26 cellular contexts compared by ENCODE assay signal in the genomic region with DNA sequence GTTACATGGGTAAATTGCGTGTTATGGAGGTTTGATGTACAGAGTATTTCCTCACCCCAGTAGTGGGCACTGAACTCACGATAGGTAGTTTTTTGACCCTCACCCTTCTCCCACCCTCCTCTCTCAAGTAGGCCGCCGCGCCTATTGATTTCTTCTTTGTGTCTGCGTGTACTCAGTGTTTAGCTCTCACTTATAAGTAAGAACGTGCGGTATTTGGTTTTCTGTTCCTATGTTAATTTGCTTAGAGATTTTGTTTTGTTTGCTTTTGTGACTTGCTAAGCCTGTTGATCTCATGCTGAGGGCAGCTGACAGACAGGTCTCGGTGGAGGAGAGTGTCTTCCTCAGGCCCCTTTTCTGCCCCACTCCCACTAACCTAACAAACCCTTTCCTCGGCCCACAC. TPM values are rescaled to one million over a fixed set of nuclear protein-coding genes. Genes with fewer than 3 reads are reported as not detected.
DNase-seq lines count a peak whose midpoint lies in the region; TF ChIP-seq lines count a peak whose summit lies in the region.
"Had no signal": no experiment of that assay in that cellular context is flagged by ENCODE, and none has a peak within 500 bp of the region (broad histone marks: within the 10 kb centered on the region; RNA-seq: fewer than 3 reads in every experiment).

No MANE protein-coding gene starts in this region.

- no peak overlapping the region for H3K4me2 ChIP-seq in H9 (ENCODE audit: insufficient read depth, insufficient read length, low read length)

- no peak overlapping the region for H4K91ac ChIP-seq in H9 (ENCODE audit: insufficient read length, low read depth, low read length)

- H2BK12ac ChIP-seq in H9 (ENCODE audit: insufficient read length, low read depth, low read length) = no peak overlapping the region

- DNase-seq in H9 (no peak), NCI-H345 treated with DMSO at 0.1 percent for 48 hours (lab: John Stamatoyannopoulos, UW; ENCODE audit: unreplicated experiment) (peak; percentile 79), endodermal cell (no peak), GF-D8 (lab: John Stamatoyannopoulos, UW) (no peak), NCI-H446 (lab: John Stamatoyannopoulos, UW) (no peak), progenitor cell of endocrine pancreas (ENCODE audit: low spot score, unreplicated experiment) (no peak), substantia nigra (lab: John Stamatoyannopoulos, UW) (no peak)
- DNase-seq: ACHN; activated CD4-positive, alpha-beta T cell treated with anti-CD3 and anti-CD28 coated beads, Interleukin-2, amount 50 U/mL, for 48 hours; activated naive CD4-positive, alpha-beta T cell treated with anti-CD3 and anti-CD28 coated beads, Interleukin-2, amount 10 ng/mL, durations not matched to agents 7 days and 5 days; activated T-cell treated with anti-CD3 and anti-CD28 coated beads, Interleukin-2, amount 50 U/mL, for 24 hours; aorta; C1 segment of cervical spinal cord; DMS 273 treated with DMSO at 0.1 percent for 48 hours; gastrocnemius medialis; IMR-90; left ventricle myocardium inferior; stimulated activated CD4-positive, alpha-beta T cell treated with anti-CD3 and anti-CD28 coated beads, Interleukin-12 subunit alpha, Interleukin-12 subunit beta, amount 100 ng/mL, for 4 hours; stimulated activated CD8-positive, alpha-beta memory T cell treated with anti-CD3 and anti-CD28 coated beads, Interleukin-4, amount 100 ng/mL, for 48 hours had no signal

- H2BK120ac ChIP-seq in H9 (ENCODE audit: low read depth, low read length, poor library complexity, severe bottlenecking) = no peak overlapping the region

- H3K4me1 Mint-ChIP-seq in H9 (peaks cover 69 to 70% of the 10 kb centered on the region in 2 experiments), endodermal cell (peaks cover 54% of the 10 kb centered on the region), progenitor cell of endocrine pancreas (ENCODE audit: low read depth) (peaks cover 15% of the 10 kb centered on the region)
- H3K4me1 Mint-ChIP-seq: activated naive CD4-positive, alpha-beta T cell treated with anti-CD3 and anti-CD28 coated beads, Interleukin-2, amount 10 ng/mL, durations not matched to agents 7 days and 5 days had no signal

- no peak overlapping the region for H2BK20ac ChIP-seq in H9 (ENCODE audit: low read depth, low read length, poor library complexity, severe bottlenecking)

- peaks cover 26% of the 10 kb centered on the region; the same call in 1 of the 2 replicates for H3K4me1 ChIP-seq in H9 (ENCODE audit: insufficient read depth, low read length)
- H3K4me1 ChIP-seq in endodermal cell (ENCODE audit: control insufficient read depth, insufficient read depth, low read length) = peaks cover 6% of the 10 kb centered on the region

- H3K79me1 ChIP-seq in H9 (ENCODE audit: insufficient read depth, low read depth, low read length, poor library complexity, severe bottlenecking) = peaks cover 3% of the 10 kb centered on the region

- no peak overlapping the region for H4K5ac ChIP-seq in H9 (ENCODE audit: insufficient read length, low read depth, low read length)

- peaks cover 16 to 20% of the 10 kb centered on the region in 2 experiments for H3K9me3 Mint-ChIP-seq in H9
- peaks cover 27% of the 10 kb centered on the region for H3K9me3 Mint-ChIP-seq in endodermal cell
- H3K9me3 Mint-ChIP-seq in progenitor cell of endocrine pancreas (ENCODE audit: low read depth) = no peaks in the 10 kb centered on the region
- H3K9me3 Mint-ChIP-seq: activated naive CD4-positive, alpha-beta T cell treated with anti-CD3 and anti-CD28 coated beads, Interleukin-2, amount 10 ng/mL, durations not matched to agents 7 days and 5 days; activated T-cell treated with anti-CD3 and anti-CD28 coated beads, Interleukin-2, amount 50 U/mL, for 24 hours; T-helper 1 cell treated with Interleukin-12 subunit alpha and Interleukin-12 subunit beta and Interleukin-4 antibody, amounts not matched to agents 30 μg/mL and 1 μg/mL, for 36 hours had no signal

- H3K23me2 ChIP-seq in H9 (ENCODE audit: insufficient read length, low read depth, low read length, poor library complexity, severe bottlenecking) = no peaks in the 10 kb centered on the region

- H3K4me3 ChIP-seq in endodermal cell (ENCODE audit: low read length) = no peak overlapping the region
- H3K4me3 ChIP-seq: gastrocnemius medialis, left ventricle myocardium inferior had no signal

- H3K27me3 Mint-ChIP-seq in H9 (ENCODE audit: low read depth) (no peaks in the 10 kb centered on the region), endodermal cell (ENCODE audit: insufficient read depth) (peaks cover 51% of the 10 kb centered on the region), progenitor cell of endocrine pancreas (peaks cover 47% of the 10 kb centered on the region)

- no peak overlapping the region for H2BK15ac ChIP-seq in H9 (ENCODE audit: low read depth, low read length)

- H3K9ac ChIP-seq in H9 (ENCODE audit: extremely low read depth, insufficient read length, low read length) (no peak overlapping the region), endodermal cell (ENCODE audit: extremely low read depth, low read length, poor library complexity, severe bottlenecking) (no peak overlapping the region)

- peaks cover 2% of the 10 kb centered on the region; the same call in 1 of the 2 replicates for H3K79me2 ChIP-seq in H9 (ENCODE audit: insufficient read depth, low read length)

- no peak overlapping the region for H4K8ac ChIP-seq in H9 (replicated peaks; ENCODE audit: insufficient read length, low read depth, low read length)

- peak overlapping the region; percentile 22; the same call in 1 of the 2 replicates for H3K27ac ChIP-seq in C4-2B
- no peak overlapping the region for H3K27ac ChIP-seq in H9 (ENCODE audit: insufficient read length, low read depth, low read length)
- no peak overlapping the region for H3K27ac ChIP-seq in endodermal cell (ENCODE audit: low read depth, low read length)
- no peak overlapping the region for H3K27ac ChIP-seq in substantia nigra (ENCODE audit: low read depth, low read length, poor library complexity, severe bottlenecking)
- H3K27ac ChIP-seq: gastrocnemius medialis, left ventricle myocardium inferior had no signal

- H3K23ac ChIP-seq in H9 (ENCODE audit: insufficient read length, low read depth, low read length) = no peak overlapping the region

- H2BK5ac ChIP-seq in H9 (ENCODE audit: insufficient read length, low read length) = no peak overlapping the region

- no peak overlapping the region for H3T11ph ChIP-seq in H9 (ENCODE audit: low read length)

- no peak overlapping the region for H3K18ac ChIP-seq in H9 (ENCODE audit: insufficient read length, low read depth, low read length)

- no peaks in the 10 kb centered on the region for H3K36me3 ChIP-seq in endodermal cell (ENCODE audit: control insufficient read depth, insufficient read depth, low read length)
- H3K36me3 ChIP-seq: gastrocnemius medialis, left ventricle myocardium inferior had no signal

- H3K27ac Mint-ChIP-seq in H9 (peak overlapping the region; percentile 41 to 88 (median 50)), endodermal cell (peak overlapping the region; percentile 33), progenitor cell of endocrine pancreas (no peak overlapping the region)
- H3K27ac Mint-ChIP-seq: activated naive CD4-positive, alpha-beta T cell treated with anti-CD3 and anti-CD28 coated beads, Interleukin-2, amount 10 ng/mL, durations not matched to agents 7 days and 5 days; activated T-cell treated with anti-CD3 and anti-CD28 coated beads, Interleukin-2, amount 50 U/mL, for 24 hours; T-helper 1 cell treated with Interleukin-12 subunit alpha and Interleukin-12 subunit beta and Interleukin-4 antibody, amounts not matched to agents 30 μg/mL and 1 μg/mL, for 36 hours had no signal

- peaks cover 17 to 36% (median 23%) of the 10 kb centered on the region in 3 experiments for H3K36me3 Mint-ChIP-seq in H9 (ENCODE audit: insufficient read depth in 1 of 3, low read depth in 3 of 3)
- peaks cover 9% of the 10 kb centered on the region for H3K36me3 Mint-ChIP-seq in endodermal cell (ENCODE audit: low read depth)
- no peaks in the 10 kb centered on the region for H3K36me3 Mint-ChIP-seq in progenitor cell of endocrine pancreas (ENCODE audit: insufficient read depth)
- H3K36me3 Mint-ChIP-seq: activated naive CD4-positive, alpha-beta T cell treated with anti-CD3 and anti-CD28 coated beads, Interleukin-2, amount 10 ng/mL, durations not matched to agents 7 days and 5 days had no signal

- no peak overlapping the region for H2AFZ ChIP-seq in H9 (ENCODE audit: low read length)

- H3K9me3 ChIP-seq in H9 (ENCODE audit: control insufficient read depth, low read depth, low read length) (no peaks in the 10 kb centered on the region), endodermal cell (ENCODE audit: control insufficient read depth, low read length) (peaks cover 27% of the 10 kb centered on the region)
- H3K9me3 ChIP-seq: gastrocnemius medialis had no signal

- no peaks in the 10 kb centered on the region for H4K20me1 ChIP-seq in H9 (ENCODE audit: control insufficient read depth, insufficient read depth, insufficient read length)

- H3K4ac ChIP-seq in H9 (ENCODE audit: low read depth, low read length) = no peak overlapping the region

- no peak overlapping the region for H3K14ac ChIP-seq in H9 (ENCODE audit: insufficient read depth, low read length)

- TF ChIP-seq CTCF in C4-2B (conservative IDR thresholded peaks at IDR 0.05) (no peak), H9 (conservative IDR thresholded peaks at IDR 0.05) (no peak), endodermal cell (conservative IDR thresholded peaks at IDR 0.05) (no peak), progenitor cell of endocrine pancreas (IDR thresholded peaks at IDR 0.05; ENCODE audit: unreplicated experiment) (no peak)

- no CpG with 5 or more reads among the region's 10 CpGs for WGBS in H9 (ENCODE audit: extremely low coverage, insufficient read length, low lambda C conversion rate)
- whole genome bisulfite sequencing in endodermal cell (ENCODE audit: insufficient coverage in 1 of 2, insufficient read length in 1 of 2), 2 experiments = 12% methylated on average over 9 of the region's 10 CpGs; no CpG with 5 or more reads in 1 of the 2 experiments

- H3K27me3 ChIP-seq in H9 (ENCODE audit: insufficient read depth, low read length) = no peaks in the 10 kb centered on the region
- H3K27me3 ChIP-seq in endodermal cell (ENCODE audit: control insufficient read depth, insufficient read depth, low read length, poor library complexity, severe bottlenecking) = peaks cover 58% of the 10 kb centered on the region
- H3K27me3 ChIP-seq: gastrocnemius medialis had no signal

- H3K4me3 Mint-ChIP-seq in H9 (peak overlapping the region; percentile 10 to 27; a peak in 2 of 5 replicates), endodermal cell (peak overlapping the region; percentile 33), progenitor cell of endocrine pancreas (ENCODE audit: low read depth) (no peak overlapping the region)
- H3K4me3 Mint-ChIP-seq: activated naive CD4-positive, alpha-beta T cell treated with anti-CD3 and anti-CD28 coated beads, Interleukin-2, amount 10 ng/mL, durations not matched to agents 7 days and 5 days; activated T-cell treated with anti-CD3 and anti-CD28 coated beads, Interleukin-2, amount 50 U/mL, for 24 hours; T-helper 1 cell treated with Interleukin-12 subunit alpha and Interleukin-12 subunit beta and Interleukin-4 antibody, amounts not matched to agents 30 μg/mL and 1 μg/mL, for 36 hours had no signal

- no peak overlapping the region for H2AK5ac ChIP-seq in H9 (ENCODE audit: insufficient read length, low read length)

- H3K56ac ChIP-seq in H9 (ENCODE audit: insufficient read length, low read depth, low read length) = no peak overlapping the region

RNA-seq across cellular contexts. Expression of a gene that starts 36.2 kb away (rescaled TPM):
- total RNA-seq in H9 (2021) (33.3 and 37.6 TPM in 2 replicates), endodermal cell (10 to 100 TPM; 11.7 to 12.3 TPM), progenitor cell of endocrine pancreas (0.19 and 0.27 TPM in 2 replicates)
- polyA plus RNA-seq in endodermal cell (2013, experiment 1 of 2) = 0.96 TPM
- polyA plus RNA-seq in endodermal cell (2013, experiment 2 of 2) = 0.66 TPM
- total RNA-seq: aorta, gastrocnemius medialis, IMR-90, left ventricle myocardium inferior, NCI-H460, renal cortical epithelial cell, subcutaneous adipose tissue had no signal
- polyA plus RNA-seq: esophagus, IMR-90, neural cell had no signal

Comparison
In these comparisons a context has a peak if more than half of its experiments do, and no peak if none do; other contexts are left out.
1. RNA of a gene that starts 36.2 kb away (total RNA-seq): 33.3 to 37.6 TPM in H9 and 11.7 to 12.3 TPM in endodermal cell; 0.19 to 0.27 TPM in progenitor cell of endocrine pancreas; every median in the first group is over 10 times any median in the second.